Comparison of ENCODE assay signal across 8 cellular contexts in genomic region chr10:67520924-67521520, GRCh38.
DNase-seq lines count a peak whose midpoint lies in the region; ATAC-seq lines count a peak whose summit lies in the region.

No MANE protein-coding gene starts in this region.

- no peak overlapping the region for H3K4me3 Mint-ChIP-seq in activated naive CD8-positive, alpha-beta T cell treated with anti-CD3 and anti-CD28 coated beads, Interleukin-2, amount 10 ng/mL, durations not matched to agents 7 days and 5 days

- peak; percentile 86 for ATAC-seq in GM19023 (IDR thresholded peaks at IDR 0.05; ENCODE audit: unreplicated experiment)
- peak; percentile 95 for ATAC-seq in HG03159 (IDR thresholded peaks at IDR 0.05; ENCODE audit: unreplicated experiment)
- ATAC-seq in activated naive CD8-positive, alpha-beta T cell treated with anti-CD3 and anti-CD28 coated beads, Interleukin-2, amount 10 ng/mL, durations not matched to agents 7 days and 5 days (ENCODE audit: low read depth), result peak; percentile 72
- peak; percentile 55 to 86 for ATAC-seq in left cardiac atrium

- no peak overlapping the region for H3K27ac Mint-ChIP-seq in activated naive CD8-positive, alpha-beta T cell treated with anti-CD3 and anti-CD28 coated beads, Interleukin-2, amount 10 ng/mL, durations not matched to agents 7 days and 5 days

- DNase-seq in DMS153 treated with DMSO at 0.1 percent for 48 hours (lab: John Stamatoyannopoulos, UW; ENCODE audit: unreplicated experiment) (peak; percentile 15), NCI-H82 treated with DMSO at 0.1 percent for 48 hours (lab: John Stamatoyannopoulos, UW; ENCODE audit: unreplicated experiment) (peak; percentile 63), left cardiac atrium (no peak), retina (peak; percentile 53), DMS79 (lab: John Stamatoyannopoulos, UW) (no peak)
- DNase-seq in activated naive CD8-positive, alpha-beta T cell treated with anti-CD3 and anti-CD28 coated beads, Interleukin-2, amount 10 ng/mL, durations not matched to agents 7 days and 5 days, result no peak

- intact Hi-C loops in left cardiac atrium (cut with DNase I), result no loop called here

- peaks cover 3% of the 10 kb centered on the region for H3K27me3 Mint-ChIP-seq in activated naive CD8-positive, alpha-beta T cell treated with anti-CD3 and anti-CD28 coated beads, Interleukin-2, amount 10 ng/mL, durations not matched to agents 7 days and 5 days

- H3K9me3 Mint-ChIP-seq in activated naive CD8-positive, alpha-beta T cell treated with anti-CD3 and anti-CD28 coated beads, Interleukin-2, amount 10 ng/mL, durations not matched to agents 7 days and 5 days, result no peaks in the 10 kb centered on the region

- H3K36me3 Mint-ChIP-seq in activated naive CD8-positive, alpha-beta T cell treated with anti-CD3 and anti-CD28 coated beads, Interleukin-2, amount 10 ng/mL, durations not matched to agents 7 days and 5 days, result no peaks in the 10 kb centered on the region

- POLR2A ChIA-PET in activated naive CD8-positive, alpha-beta T cell treated with anti-CD3 and anti-CD28 coated beads, Interleukin-2, amount 10 ng/mL, durations not matched to agents 7 days and 5 days (lab: Charles Lee), result no interaction called here

- peaks cover 1% of the 10 kb centered on the region for H3K4me1 Mint-ChIP-seq in activated naive CD8-positive, alpha-beta T cell treated with anti-CD3 and anti-CD28 coated beads, Interleukin-2, amount 10 ng/mL, durations not matched to agents 7 days and 5 days

Comparison
In these comparisons a context has a peak if more than half of its experiments do, and no peak if none do; other contexts are left out.
1. DNase-seq: peak in DMS153 treated with DMSO at 0.1 percent for 48 hours (single experiment), NCI-H82 treated with DMSO at 0.1 percent for 48 hours (single experiment) and retina (single experiment); none in activated naive CD8-positive, alpha-beta T cell treated with anti-CD3 and anti-CD28 coated beads, Interleukin-2, amount 10 ng/mL, durations not matched to agents 7 days and 5 days (single experiment), left cardiac atrium (single experiment) and DMS79 (single experiment).
2. Peak in every context shown above with its lines, with median percentiles within 50 percentile points of each other: ATAC-seq.